23 cellular contexts compared by ENCODE assay signal in genomic region chr15:42483677-42484076, GRCh38.
"Had no signal": no experiment of that assay in that cellular context is flagged by ENCODE, and none has a peak within 500 bp of the region (broad histone marks: within the 10 kb centered on the region; RNA-seq: fewer than 3 reads in every experiment).

No MANE protein-coding gene starts in this region.

- H3K27me3 Mint-ChIP-seq: activated CD4-positive, alpha-beta memory T cell treated with anti-CD3 and anti-CD28 coated beads, Interleukin-2, amount 10 ng/mL, durations not matched to agents 7 days and 5 days; activated CD8-positive, alpha-beta memory T cell treated with anti-CD3 and anti-CD28 coated beads, Interleukin-2, amount 10 ng/mL, durations not matched to agents 7 days and 5 days; dendritic cell treated with granulocyte-macrophage colony-stimulating factor and Interleukin-4, amounts not matched to agents 40 ng/mL and 50 ng/mL, for 4 days; stimulated activated naive CD8-positive, alpha-beta T cell treated with anti-CD3 and anti-CD28 coated beads, Interleukin-15, amount 100 ng/mL, for 72 hours; T-helper 17 cell had no signal

- DNase-seq: activated CD4-positive, alpha-beta memory T cell treated with anti-CD3 and anti-CD28 coated beads, Interleukin-2, amount 10 ng/mL, durations not matched to agents 7 days and 5 days; activated CD4-positive, alpha-beta T cell treated with anti-CD3 and anti-CD28 coated beads for 1 hour; activated CD8-positive, alpha-beta memory T cell treated with anti-CD3 and anti-CD28 coated beads, Interleukin-2, amount 10 ng/mL, durations not matched to agents 7 days and 5 days; activated naive CD4-positive, alpha-beta T cell treated with anti-CD3 and anti-CD28 coated beads for 36 hours; adrenal gland; cerebellar nuclear complex; effector CD8-positive, alpha-beta T cell; heart right ventricle; left lung; psoas muscle; right lobe of liver; small intestine; stimulated activated CD4-positive, alpha-beta T cell treated with anti-CD3 and anti-CD28 coated beads, Interleukin-15, amount 100 ng/mL, for 24 hours; stimulated activated CD4-positive, alpha-beta T cell treated with anti-CD3 and anti-CD28 coated beads, Interleukin-2, amount 100 ng/mL, for 48 hours; stimulated activated naive CD8-positive, alpha-beta T cell treated with anti-CD3 and anti-CD28 coated beads, Interleukin-15, amount 100 ng/mL, for 72 hours; T-helper 17 cell; transverse colon; uterus had no signal

- ATAC-seq: activated CD8-positive, alpha-beta memory T cell treated with anti-CD3 and anti-CD28 coated beads, Interleukin-2, amount 10 ng/mL, durations not matched to agents 7 days and 5 days; left lung; stimulated activated naive CD8-positive, alpha-beta T cell treated with anti-CD3 and anti-CD28 coated beads, Interleukin-15, amount 100 ng/mL, for 72 hours; T-helper 17 cell had no signal

- H3K27ac Mint-ChIP-seq: activated CD4-positive, alpha-beta memory T cell treated with anti-CD3 and anti-CD28 coated beads, Interleukin-2, amount 10 ng/mL, durations not matched to agents 7 days and 5 days; activated CD8-positive, alpha-beta memory T cell treated with anti-CD3 and anti-CD28 coated beads, Interleukin-2, amount 10 ng/mL, durations not matched to agents 7 days and 5 days; activated naive CD4-positive, alpha-beta T cell treated with anti-CD3 and anti-CD28 coated beads for 36 hours; dendritic cell treated with granulocyte-macrophage colony-stimulating factor and Interleukin-4, amounts not matched to agents 40 ng/mL and 50 ng/mL, for 4 days; stimulated activated naive CD8-positive, alpha-beta T cell treated with anti-CD3 and anti-CD28 coated beads, Interleukin-15, amount 100 ng/mL, for 72 hours; T-helper 17 cell had no signal

- H3K4me3 Mint-ChIP-seq: activated CD4-positive, alpha-beta memory T cell treated with anti-CD3 and anti-CD28 coated beads, Interleukin-2, amount 10 ng/mL, durations not matched to agents 7 days and 5 days; activated CD8-positive, alpha-beta memory T cell treated with anti-CD3 and anti-CD28 coated beads, Interleukin-2, amount 10 ng/mL, durations not matched to agents 7 days and 5 days; activated naive CD4-positive, alpha-beta T cell treated with anti-CD3 and anti-CD28 coated beads for 36 hours; dendritic cell treated with granulocyte-macrophage colony-stimulating factor and Interleukin-4, amounts not matched to agents 40 ng/mL and 50 ng/mL, for 4 days; neural crest cell; stimulated activated naive CD8-positive, alpha-beta T cell treated with anti-CD3 and anti-CD28 coated beads, Interleukin-15, amount 100 ng/mL, for 72 hours; T-helper 17 cell had no signal

- H3K9me3 Mint-ChIP-seq: activated CD4-positive, alpha-beta memory T cell treated with anti-CD3 and anti-CD28 coated beads, Interleukin-2, amount 10 ng/mL, durations not matched to agents 7 days and 5 days; dendritic cell treated with granulocyte-macrophage colony-stimulating factor and Interleukin-4, amounts not matched to agents 40 ng/mL and 50 ng/mL, for 4 days; neural crest cell; stimulated activated naive CD8-positive, alpha-beta T cell treated with anti-CD3 and anti-CD28 coated beads, Interleukin-15, amount 100 ng/mL, for 72 hours had no signal

- H3K4me1 ChIP-seq: adrenal gland, uterus had no signal

- H3K27me3 ChIP-seq: adrenal gland, esophagus muscularis mucosa, heart right ventricle, left lung, right lobe of liver, suprapubic skin, transverse colon, uterus had no signal

- H3K9me3 ChIP-seq: esophagus muscularis mucosa, left lung, psoas muscle, right lobe of liver, suprapubic skin, transverse colon, uterus had no signal

- H3K27ac ChIP-seq: adrenal gland, esophagus muscularis mucosa, left lung, psoas muscle, right lobe of liver, suprapubic skin, transverse colon, uterus, VCaP had no signal

- H3K36me3 ChIP-seq: adrenal gland, esophagus muscularis mucosa, right lobe of liver, suprapubic skin, transverse colon, uterus had no signal

- H3K4me3 ChIP-seq: adrenal gland, esophagus muscularis mucosa, heart right ventricle, left lung, psoas muscle, right lobe of liver, suprapubic skin, transverse colon, uterus had no signal
